In genomic region chr12:48002179-48002601, GRCh38 we compare ENCODE assay signal across 8 cellular contexts. TPM values are rescaled to one million over a fixed set of nuclear protein-coding genes. Genes with fewer than 3 reads are reported as not detected.
DNase-seq lines count a peak whose midpoint lies in the region; ATAC-seq and TF ChIP-seq lines count a peak whose summit lies in the region.

No MANE protein-coding gene starts in this region.

- H3K4me3 ChIP-seq in SK-N-SH (ENCODE audit: low read depth in 2 of 2, low read length in 1 of 2) (peak overlapping the region; percentile 54 to 66), spleen (peak overlapping the region; percentile 8 to 67 (median 30))

- peaks cover 27% of the 10 kb centered on the region for H3K27me3 Mint-ChIP-seq in glutamatergic neuron (ENCODE audit: unreplicated experiment)

- no peak overlapping the region for H3K9ac ChIP-seq in SK-N-SH

- DNase-seq in NCI-H1417 (lab: John Stamatoyannopoulos, UW) (peak in 2 of 3 experiments; percentile 66 to 82), NCI-H1417 treated with DMSO at 0.1 percent for 48 hours (lab: John Stamatoyannopoulos, UW) (no peak), SK-N-SH (peak; percentile 53), glutamatergic neuron (no peak), spleen (no peak)
- DNase-seq in stimulated activated CD8-positive, alpha-beta memory T cell treated with anti-CD3 and anti-CD28 coated beads, Interleukin-4, amount 100 ng/mL, for 48 hours = no peak

- peaks cover 5 to 35% of the 10 kb centered on the region in 2 experiments; a peak in 1 of 4 replicates for H3K4me1 ChIP-seq in SK-N-SH (ENCODE audit: control insufficient read depth in 1 of 2, insufficient read depth in 2 of 2, low read depth in 1 of 2, low read length in 1 of 2)
- H3K4me1 ChIP-seq in spleen = peaks cover 38 to 49% (median 46%) of the 10 kb centered on the region in 6 donors

- H3K4me3 Mint-ChIP-seq in glutamatergic neuron (ENCODE audit: unreplicated experiment) = peak overlapping the region; percentile 94

- no peaks in the 10 kb centered on the region for H3K79me2 ChIP-seq in SK-N-SH (ENCODE audit: insufficient read depth)

- 3% methylated on average over 20 of the region's 20 CpGs for WGBS in SK-N-SH (ENCODE audit: low lambda C conversion rate)
- WGBS in spleen, 5 donors = 3 to 6% (median 5%) methylated on average over 19 to 20 of the region's 20 CpGs

- H2AFZ ChIP-seq in SK-N-SH (ENCODE audit: low read depth) = peak overlapping the region; percentile 85

- ATAC-seq in HG03097 (IDR thresholded peaks at IDR 0.05; ENCODE audit: low FRiP score, unreplicated experiment) = no peak
- no peak for ATAC-seq in GM18867 (IDR thresholded peaks at IDR 0.05; ENCODE audit: unreplicated experiment)

- peak overlapping the region; percentile 95 for H3K4me2 ChIP-seq in SK-N-SH

- CTCF ChIA-PET in SK-N-SH (lab: Yijun Ruan, JAX) = interaction anchor here (0.6 to 2.1 kb wide), 11 partner anchors 9 to 616 kb away, joined by 3 to 7 read pairs (median 4); partner anchors contain the start of gene TMEM106C

- TF ChIP-seq RAD21 in SK-N-SH (IDR thresholded peaks at IDR 0.05; ENCODE audit: low read length) = no peak

- peaks cover 5% of the 10 kb centered on the region for H3K9me3 Mint-ChIP-seq in glutamatergic neuron (ENCODE audit: unreplicated experiment)

- POLR2A ChIA-PET in SK-N-SH (lab: Yijun Ruan, JAX) = interaction anchor here (1.3 kb wide), 1 partner anchor 10 kb away, joined by 5 read pairs; no protein-coding TSS in a partner anchor

- no peaks in the 10 kb centered on the region for H3F3A ChIP-seq in SK-N-SH (replicated peaks; ENCODE audit: insufficient read depth)

- H3K27ac ChIP-seq in SK-N-SH (ENCODE audit: low read depth in 2 of 2, low read length in 1 of 2) (no peak overlapping the region), spleen (no peak overlapping the region)

- TF ChIP-seq POLR2A in spleen (IDR thresholded peaks at IDR 0.05) = no peak

- no peaks in the 10 kb centered on the region for H3K9me3 ChIP-seq in SK-N-SH
- no peaks in the 10 kb centered on the region for H3K9me3 ChIP-seq in spleen

- TF ChIP-seq CTCF in SK-N-SH (IDR thresholded peaks at IDR 0.05) (no peak), glutamatergic neuron (IDR thresholded peaks at IDR 0.05; ENCODE audit: partially characterized antibody, unreplicated experiment) (no peak), spleen (IDR thresholded peaks at IDR 0.05 in 8 of 11, conservative IDR thresholded peaks at IDR 0.05 in 3 of 11) (no peak)

- no peak overlapping the region for H3K27ac Mint-ChIP-seq in glutamatergic neuron (ENCODE audit: unreplicated experiment)

- no peaks in the 10 kb centered on the region for H3K9me2 ChIP-seq in SK-N-SH

- intact Hi-C loops in spleen (cut with DNase I; ENCODE audit: low total_unique reads) = no loop called here

- H3K27me3 ChIP-seq in SK-N-SH (ENCODE audit: insufficient read depth) (peaks cover 96% of the 10 kb centered on the region), spleen (replicated peaks in 1 of 7) (peaks cover 20 to 99% (median 62%) of the 10 kb centered on the region in 7 donors)

- peaks cover 4% of the 10 kb centered on the region for H3K36me3 Mint-ChIP-seq in glutamatergic neuron (ENCODE audit: unreplicated experiment)

- TF ChIP-seq EP300 in SK-N-SH (IDR thresholded peaks at IDR 0.05; ENCODE audit: borderline replicate concordance in 1 of 2, low read depth in 1 of 2, low read length in 1 of 2) = no peak

- peaks cover 16% of the 10 kb centered on the region for H3K4me1 Mint-ChIP-seq in glutamatergic neuron (ENCODE audit: low read depth, unreplicated experiment)

- H3K36me3 ChIP-seq in SK-N-SH (replicated peaks in 1 of 2; ENCODE audit: control insufficient read depth in 1 of 2, insufficient read depth in 2 of 2, low read length in 1 of 2) (no peaks in the 10 kb centered on the region), spleen (no peaks in the 10 kb centered on the region)

- no peaks in the 10 kb centered on the region for H4K20me1 ChIP-seq in SK-N-SH (ENCODE audit: insufficient read depth)

TF ChIP-seq in SK-N-SH, 30 proteins besides CTCF, POLR2A, EP300 and RAD21:
- peak; percentile 7; the same call in 1 of the 2 replicates for TF ChIP-seq MXI1 (IDR thresholded peaks at IDR 0.05; ENCODE audit: low read depth, low read length)
- no peak for TF ChIP-seq SMC3 (IDR thresholded peaks at IDR 0.05; ENCODE audit: low read depth, low read length)
TF ChIP-seq in SK-N-SH: peak in this region for 1.

RNA-seq across cellular contexts. Expression of gene COL2A1, which starts 2.1 kb away (rescaled TPM):
- polyA plus RNA-seq in SK-N-SH (2012; rRNA removed) = 0.02 TPM in 1 of 2 replicates, not detected in the other
- not detected in 2 replicates for polyA plus RNA-seq in SK-N-SH (2012; cell fraction: cytosol; rRNA removed)
- 0.01 TPM in 1 of 2 replicates, not detected in the other for polyA plus RNA-seq in SK-N-SH (2012; cell fraction: nucleus; rRNA removed)
- total RNA-seq in glutamatergic neuron (ENCODE audit: unreplicated experiment) = 0.34 TPM
- under 1 TPM in 3 of 7 donors, not detected in 4; 0.37 to 0.49 (median 0.47) TPM for total RNA-seq in spleen
- polyA plus RNA-seq in spleen = not detected

RNA-seq across cellular contexts. Expression of gene TMEM106C, which starts 38.8 kb away (rescaled TPM):
- 133 and 173 TPM in 2 replicates for polyA plus RNA-seq in SK-N-SH (2012; rRNA removed)
- 112 and 161 TPM in 2 replicates for polyA plus RNA-seq in SK-N-SH (2012; cell fraction: cytosol; rRNA removed)
- polyA plus RNA-seq in SK-N-SH (2012; cell fraction: nucleus; rRNA removed) = 101 and 122 TPM in 2 replicates
- total RNA-seq in glutamatergic neuron (ENCODE audit: unreplicated experiment) = 24.0 TPM
- 100 to 1,000 TPM in 4 of 7 donors, 10 to 100 TPM in 3; 37.6 to 124 (median 109) TPM for total RNA-seq in spleen
- polyA plus RNA-seq in spleen = 10 to 100 TPM; 30.1 to 49.1 (median 40.2) TPM

Comparison
In these comparisons a context has a peak if more than half of its experiments do, and no peak if none do; other contexts are left out.
1. DNase-seq: peak in NCI-H1417 (2 of 3) and SK-N-SH (single experiment); none in NCI-H1417 treated with DMSO at 0.1 percent for 48 hours (single experiment), glutamatergic neuron (single experiment), spleen (single experiment) and stimulated activated CD8-positive, alpha-beta memory T cell treated with anti-CD3 and anti-CD28 coated beads, Interleukin-4, amount 100 ng/mL, for 48 hours (single experiment).